Comparison of ENCODE assay signal across 8 cellular contexts in genomic region chr12:124906606-124907261, GRCh38. TPM values are rescaled to one million over a fixed set of nuclear protein-coding genes. Genes with fewer than 3 reads are reported as not detected.
DNase-seq lines count a peak whose midpoint lies in the region; ATAC-seq and TF ChIP-seq lines count a peak whose summit lies in the region.

No MANE protein-coding gene starts in this region.

- H3K36me3 ChIP-seq in colonic mucosa (no peaks in the 10 kb centered on the region), lower lobe of right lung (peaks cover 16% of the 10 kb centered on the region)

- H3K9me3 ChIP-seq in colonic mucosa (no peaks in the 10 kb centered on the region), lower lobe of right lung (no peaks in the 10 kb centered on the region)

- H3K27me3 ChIP-seq in colonic mucosa (no peaks in the 10 kb centered on the region), lower lobe of right lung (ENCODE audit: low read depth) (no peaks in the 10 kb centered on the region)

- H3K4me1 ChIP-seq in colonic mucosa (peaks cover 29% of the 10 kb centered on the region), lower lobe of right lung (peaks cover 46% of the 10 kb centered on the region)

- H3K27ac ChIP-seq in colonic mucosa (no peak overlapping the region), lower lobe of right lung (no peak overlapping the region)

- ATAC-seq in HG03280 (IDR thresholded peaks at IDR 0.05; ENCODE audit: unreplicated experiment) = peak; percentile 54
- ATAC-seq in activated CD4-positive, CD25-positive, alpha-beta regulatory T cell treated with anti-CD3 and anti-CD28 coated beads, Interleukin-2, amount 50 U/mL, for 24 hours = peak; percentile 87 to 88
- peak; percentile 72 to 86 for ATAC-seq in lower lobe of right lung

- TF ChIP-seq CTCF in colonic mucosa (IDR thresholded peaks at IDR 0.05) = peak; percentile 97
- TF ChIP-seq CTCF in lower lobe of right lung (IDR thresholded peaks at IDR 0.05) = peak; percentile 98

- H3K9ac ChIP-seq in colonic mucosa (ENCODE audit: low read depth in 2 of 2, low read length in 2 of 2) = no peak overlapping the region

- H3K4me3 ChIP-seq in colonic mucosa (no peak overlapping the region), lower lobe of right lung (no peak overlapping the region)

- intact Hi-C loops in colonic mucosa (cut with DNase I) = no loop called here
- intact Hi-C loops in lower lobe of right lung (cut with DNase I) = no loop called here

- DNase-seq in activated gamma-delta T cell treated with Interleukin-2 at 50 U/mL for 16 hours = peak; percentile 92
- DNase-seq in activated gamma-delta T cell (lab: John Stamatoyannopoulos, UW) = no peak
- DNase-seq in colonic mucosa = peak; percentile 99
- peak; percentile 82 for DNase-seq in lower lobe of right lung
- DNase-seq in stimulated activated CD8-positive, alpha-beta memory T cell treated with anti-CD3 and anti-CD28 coated beads, Interleukin-2, amount 100 ng/mL, for 1 hour (ENCODE audit: low read depth in 2 of 2) = peak; percentile 73 to 74
- no peak for DNase-seq in DMS 273 (lab: John Stamatoyannopoulos, UW; ENCODE audit: unreplicated experiment)

RNA-seq across cellular contexts. Expression of gene UBC, which starts 7.7 kb away (rescaled TPM):
- total RNA-seq in colonic mucosa = 1,000 to 10,000 TPM in 1 of 2 donors, 100 to 1,000 TPM in 1; 903 to 1,043 TPM
- 977 TPM for total RNA-seq in lower lobe of right lung

RNA-seq across cellular contexts. Expression of gene SCARB1, which starts 43.1 kb away (rescaled TPM):
- total RNA-seq in colonic mucosa (10 to 100 TPM; 44.9 to 83.1 TPM), lower lobe of right lung (24.0 TPM)

Comparison
In these comparisons a context has a peak if more than half of its experiments do, and no peak if none do; other contexts are left out.
1. DNase-seq: peak in activated gamma-delta T cell treated with Interleukin-2 at 50 U/mL for 16 hours (single experiment), colonic mucosa (single experiment), lower lobe of right lung (single experiment) and stimulated activated CD8-positive, alpha-beta memory T cell treated with anti-CD3 and anti-CD28 coated beads, Interleukin-2, amount 100 ng/mL, for 1 hour (2 of 2); none in activated gamma-delta T cell (single experiment) and DMS 273 (single experiment).
2. Peak in every context shown above with its lines, with median percentiles within 50 percentile points of each other: ATAC-seq.